Comparison of ENCODE assay signal across 20 cellular contexts in genomic region chr2:129203315-129203714, GRCh38.
"Had no signal": no experiment of that assay in that cellular context is flagged by ENCODE, and none has a peak within 500 bp of the region (broad histone marks: within the 10 kb centered on the region; RNA-seq: fewer than 3 reads in every experiment).

No MANE protein-coding gene starts in this region.

- H3K4me3 ChIP-seq: dorsolateral prefrontal cortex, suprapubic skin, upper lobe of left lung had no signal

- ATAC-seq: left lobe of liver, natural killer cell, WTC11 had no signal

- DNase-seq: activated CD4-positive, alpha-beta memory T cell treated with anti-CD3 and anti-CD28 coated beads, Interleukin-2, amount 10 ng/mL, durations not matched to agents 7 days and 5 days; activated CD4-positive, alpha-beta T cell treated with anti-CD3 and anti-CD28 coated beads for 4 hours; activated effector memory CD4-positive, alpha-beta T cell treated with Interleukin-2 at 50 U/mL for 16 hours; activated naive CD4-positive, alpha-beta T cell treated with anti-CD3 and anti-CD28 coated beads, Interleukin-2, amount 50 U/mL, for 16 hours; activated T-cell treated with anti-CD3 and anti-CD28 coated beads, Interleukin-2, amount 50 U/mL, for 24 hours; dorsolateral prefrontal cortex; erythroblast; islet precursor cell; mesenchymal stem cell; natural killer cell; retina; stimulated activated CD4-positive, alpha-beta T cell treated with anti-CD3 and anti-CD28 coated beads, Interleukin-4, amount 100 ng/mL, for 24 hours; stimulated activated naive CD4-positive, alpha-beta T cell treated with Interleukin-2 at 50 U/mL for 16 hours; T-helper 2 cell; upper lobe of left lung had no signal

- H3K36me3 ChIP-seq: neutrophil, suprapubic skin, upper lobe of left lung had no signal

- H3K27me3 Mint-ChIP-seq: activated CD4-positive, alpha-beta memory T cell treated with anti-CD3 and anti-CD28 coated beads, Interleukin-2, amount 10 ng/mL, durations not matched to agents 7 days and 5 days; activated T-cell treated with anti-CD3 and anti-CD28 coated beads, Interleukin-2, amount 50 U/mL, for 24 hours had no signal

- H3K4me1 ChIP-seq: parathyroid adenoma, suprapubic skin, upper lobe of left lung had no signal

- H3K79me2 ChIP-seq: parathyroid adenoma had no signal

- H3K4me3 Mint-ChIP-seq: activated CD4-positive, alpha-beta memory T cell treated with anti-CD3 and anti-CD28 coated beads, Interleukin-2, amount 10 ng/mL, durations not matched to agents 7 days and 5 days; activated T-cell treated with anti-CD3 and anti-CD28 coated beads, Interleukin-2, amount 50 U/mL, for 24 hours; natural killer cell; WTC11 had no signal

- H3K9me3 ChIP-seq: neutrophil, suprapubic skin, upper lobe of left lung had no signal

- H3K9ac ChIP-seq: parathyroid adenoma had no signal

- H3K36me3 Mint-ChIP-seq: natural killer cell, WTC11 had no signal

- H3K27ac ChIP-seq: neutrophil, parathyroid adenoma, suprapubic skin, upper lobe of left lung had no signal

- H3K27me3 ChIP-seq: neutrophil, suprapubic skin, upper lobe of left lung had no signal

- H3K4me1 Mint-ChIP-seq: activated CD4-positive, alpha-beta memory T cell treated with anti-CD3 and anti-CD28 coated beads, Interleukin-2, amount 10 ng/mL, durations not matched to agents 7 days and 5 days; natural killer cell had no signal

- H3K27ac Mint-ChIP-seq: activated CD4-positive, alpha-beta memory T cell treated with anti-CD3 and anti-CD28 coated beads, Interleukin-2, amount 10 ng/mL, durations not matched to agents 7 days and 5 days; activated T-cell treated with anti-CD3 and anti-CD28 coated beads, Interleukin-2, amount 50 U/mL, for 24 hours; natural killer cell; WTC11 had no signal

- H2AFZ ChIP-seq: parathyroid adenoma had no signal

- H3K9me3 Mint-ChIP-seq: activated T-cell treated with anti-CD3 and anti-CD28 coated beads, Interleukin-2, amount 50 U/mL, for 24 hours; WTC11 had no signal
